1 cellular context compared by ENCODE assay signal in the genomic region with DNA sequence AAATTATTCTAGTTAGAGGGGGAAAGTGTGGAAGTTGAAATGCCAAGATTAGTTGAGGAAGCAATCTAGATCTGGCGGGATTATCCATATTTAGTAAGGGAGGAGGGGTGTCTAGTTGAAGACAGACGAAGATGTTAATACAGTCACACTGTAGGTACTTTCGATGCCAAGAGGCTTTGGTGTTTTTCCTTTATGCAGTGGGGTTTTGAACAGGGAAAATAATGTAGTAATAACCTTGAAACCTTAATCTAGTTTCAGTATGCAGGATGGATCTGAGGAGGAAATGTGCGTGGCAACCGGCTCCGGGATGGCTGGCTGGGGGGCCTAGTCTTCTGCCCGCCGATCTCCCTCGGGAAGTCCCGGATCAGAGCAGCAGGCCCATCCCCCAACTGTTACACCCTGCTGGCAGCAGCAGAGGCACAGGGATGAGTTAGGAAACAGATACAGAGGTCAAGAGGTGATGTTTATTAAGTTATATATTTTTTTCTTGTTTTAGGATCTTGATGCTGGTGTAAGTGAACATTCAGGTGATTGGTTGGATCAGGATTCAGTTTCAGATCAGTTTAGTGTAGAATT.
TF ChIP-seq lines count a peak whose summit lies in the region.

No MANE protein-coding gene starts in this region.

TF ChIP-seq in H1, 55 proteins besides CTCF, POLR2A, EP300 and RAD21:
- no peak for TF ChIP-seq PHF8 (conservative IDR thresholded peaks at IDR 0.05; ENCODE audit: low read depth, low read length)
- TF ChIP-seq POLR2AphosphoS5 (IDR thresholded peaks at IDR 0.05; ENCODE audit: low read depth, low read length), result 0 out of 2 replicates have a peak, but pooled peaks have one; percentile 33
TF ChIP-seq in H1: peak in this region for 1.
